In genomic region chr12:64064706-64065105, GRCh38 we compare ENCODE assay signal across 24 cellular contexts.
"Had no signal": no experiment of that assay in that cellular context is flagged by ENCODE, and none has a peak within 500 bp of the region (broad histone marks: within the 10 kb centered on the region; RNA-seq: fewer than 3 reads in every experiment).

No MANE protein-coding gene starts in this region.

- H3K9me3 Mint-ChIP-seq: effector memory CD8-positive, alpha-beta T cell; mesothelial cell of epicardium; naive thymus-derived CD8-positive, alpha-beta T cell; nephron progenitor cell; stimulated activated effector memory CD8-positive, alpha-beta T cell treated with anti-CD3 and anti-CD28 coated beads, Interleukin-12 subunit alpha, Interleukin-12 subunit beta, amount 100 ng/mL, for 72 hours had no signal

- H3K4me3 ChIP-seq: lung, mucosa of descending colon, prostate gland, right atrium auricular region, stomach, thyroid gland, vagina had no signal

- FAIRE-seq: frontal cortex, keratinocyte had no signal

- DNase-seq: cortex of kidney; effector memory CD8-positive, alpha-beta T cell; hypothalamus; left ventricle myocardium superior; mucosa of descending colon; naive thymus-derived CD8-positive, alpha-beta T cell; nephron progenitor cell; nucleus accumbens; stimulated activated CD4-positive, alpha-beta T cell treated with anti-CD3 and anti-CD28 coated beads, Interleukin-2, amount 100 ng/mL, for 24 hours; stimulated activated CD4-positive, alpha-beta T cell treated with anti-CD3 and anti-CD28 coated beads, Interleukin-4, amount 100 ng/mL, for 24 hours; stimulated activated naive CD4-positive, alpha-beta T cell treated with Interleukin-2 at 50 U/mL for 16 hours; stomach; thyroid gland; trophoblast cell had no signal

- H3K36me3 ChIP-seq: prostate gland, right atrium auricular region, thyroid gland had no signal

- H3K27ac ChIP-seq: prostate gland, right atrium auricular region, stomach, thyroid gland, vagina had no signal

- H3K27me3 ChIP-seq: right atrium auricular region, stomach, thyroid gland, vagina had no signal

- H3K36me3 Mint-ChIP-seq: memory B cell; mesothelial cell of epicardium; naive thymus-derived CD8-positive, alpha-beta T cell; stimulated activated effector memory CD8-positive, alpha-beta T cell treated with anti-CD3 and anti-CD28 coated beads, Interleukin-12 subunit alpha, Interleukin-12 subunit beta, amount 100 ng/mL, for 72 hours had no signal

- H3K4me3 Mint-ChIP-seq: effector memory CD8-positive, alpha-beta T cell; memory B cell; mesothelial cell of epicardium; naive thymus-derived CD8-positive, alpha-beta T cell; nephron progenitor cell; stimulated activated effector memory CD8-positive, alpha-beta T cell treated with anti-CD3 and anti-CD28 coated beads, Interleukin-12 subunit alpha, Interleukin-12 subunit beta, amount 100 ng/mL, for 72 hours had no signal

- H3K27ac Mint-ChIP-seq: effector memory CD8-positive, alpha-beta T cell; memory B cell; mesothelial cell of epicardium; naive thymus-derived CD8-positive, alpha-beta T cell; nephron progenitor cell; stimulated activated effector memory CD8-positive, alpha-beta T cell treated with anti-CD3 and anti-CD28 coated beads, Interleukin-12 subunit alpha, Interleukin-12 subunit beta, amount 100 ng/mL, for 72 hours had no signal

- H3K4me1 ChIP-seq: prostate gland, right atrium auricular region, stomach, vagina had no signal

- H3K9me3 ChIP-seq: mucosa of descending colon, prostate gland, right atrium auricular region, stomach, thyroid gland, vagina had no signal

- H3K4me1 Mint-ChIP-seq: memory B cell; naive thymus-derived CD8-positive, alpha-beta T cell; stimulated activated effector memory CD8-positive, alpha-beta T cell treated with anti-CD3 and anti-CD28 coated beads, Interleukin-12 subunit alpha, Interleukin-12 subunit beta, amount 100 ng/mL, for 72 hours had no signal

- ATAC-seq: effector memory CD8-positive, alpha-beta T cell; left ventricle myocardium superior; mucosa of descending colon; naive thymus-derived CD8-positive, alpha-beta T cell; sciatic nerve; stimulated activated effector memory CD8-positive, alpha-beta T cell treated with anti-CD3 and anti-CD28 coated beads, Interleukin-12 subunit alpha, Interleukin-12 subunit beta, amount 100 ng/mL, for 72 hours had no signal
